Comparison of ENCODE assay signal across 12 cellular contexts in genomic region chr22:19905619-19906276, GRCh38.
"Had no signal": no experiment of that assay in that cellular context is flagged by ENCODE, and none has a peak within 500 bp of the region (broad histone marks: within the 10 kb centered on the region; RNA-seq: fewer than 3 reads in every experiment).

No MANE protein-coding gene starts in this region.

- DNase-seq: activated CD4-positive, CD25-positive, alpha-beta regulatory T cell treated with anti-CD3 and anti-CD28 coated beads, Interleukin-2, amount 50 U/mL, for 72 hours; activated naive CD4-positive, alpha-beta T cell treated with Interleukin-2 at 50 U/mL for 16 hours; activated naive CD8-positive, alpha-beta T cell treated with anti-CD3 and anti-CD28 coated beads, Interleukin-2, amount 50 U/mL, for 24 hours; activated T-cell treated with anti-CD3 and anti-CD28 coated beads for 4 hours; dermis blood vessel endothelial cell; effector memory CD8-positive, alpha-beta T cell; heart left ventricle; stimulated activated naive CD8-positive, alpha-beta T cell treated with anti-CD3 and anti-CD28 coated beads, Interleukin-15, Interleukin-2, amounts not matched to agents 100 U/mL and 50 U/mL, for 24 hours; SW 1271 had no signal

- H3K4me1 ChIP-seq: heart left ventricle had no signal

- H3K9me3 ChIP-seq: heart left ventricle, neutrophil had no signal

- ATAC-seq: activated naive CD8-positive, alpha-beta T cell treated with anti-CD3 and anti-CD28 coated beads, Interleukin-2, amount 50 U/mL, for 24 hours; effector memory CD8-positive, alpha-beta T cell; heart left ventricle; stimulated activated naive CD8-positive, alpha-beta T cell treated with anti-CD3 and anti-CD28 coated beads, Interleukin-15, Interleukin-2, amounts not matched to agents 100 U/mL and 50 U/mL, for 24 hours had no signal

- H3K27ac ChIP-seq: heart left ventricle, neutrophil had no signal

- H3K4me3 ChIP-seq: heart left ventricle, lung, skin epidermis had no signal

- H3K27me3 ChIP-seq: heart left ventricle, neutrophil had no signal
